In the genomic region with DNA sequence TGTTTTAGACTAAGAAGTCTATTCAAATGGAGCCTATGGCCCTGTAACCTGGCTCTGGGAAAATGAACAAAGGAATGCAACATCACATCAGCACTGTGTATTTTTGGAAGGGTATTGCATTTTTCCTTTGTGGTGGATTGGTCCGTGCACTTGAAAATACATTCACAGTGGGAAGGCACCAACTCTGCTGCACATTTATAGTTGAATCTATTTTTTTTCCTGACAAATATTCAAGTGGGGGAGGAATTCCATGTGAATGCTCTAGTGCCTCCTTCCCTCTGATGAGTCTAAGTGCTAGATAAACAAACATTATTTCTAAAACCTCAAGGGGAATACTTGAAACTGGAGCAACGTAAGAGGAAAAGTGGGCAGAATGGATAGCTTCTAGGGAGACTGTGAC, we compare ENCODE assay signal across 10 cellular contexts.
DNase-seq lines count a peak whose midpoint lies in the region; ATAC-seq and TF ChIP-seq lines count a peak whose summit lies in the region.
"Had no signal": no experiment of that assay in that cellular context is flagged by ENCODE, and none has a peak within 500 bp of the region (broad histone marks: within the 10 kb centered on the region; RNA-seq: fewer than 3 reads in every experiment).

No MANE protein-coding gene starts in this region.

- peaks cover 0 to 30% (median 7%) of the 10 kb centered on the region in 4 donors for H3K4me1 ChIP-seq in stomach

- H3K27me3 Mint-ChIP-seq in chondrocyte (ENCODE audit: low read depth) = no peaks in the 10 kb centered on the region
- H3K27me3 Mint-ChIP-seq in osteocyte (ENCODE audit: unreplicated experiment) = no peaks in the 10 kb centered on the region

- TF ChIP-seq CTCF in chondrocyte (IDR thresholded peaks at IDR 0.05) (peak; percentile 18), osteocyte (IDR thresholded peaks at IDR 0.05) (no peak), stomach (IDR thresholded peaks at IDR 0.05) (no peak)

- H3K27ac Mint-ChIP-seq in chondrocyte (ENCODE audit: unreplicated experiment) (peak overlapping the region; percentile 96), osteocyte (ENCODE audit: unreplicated experiment) (peak overlapping the region; percentile 85)

- DNase-seq in DMS153 (lab: John Stamatoyannopoulos, UW) (peak; percentile 28), M059J (ENCODE audit: low read depth) (peak; percentile 46), chondrocyte (ENCODE audit: low spot score) (no peak), osteocyte (ENCODE audit: extremely low spot score, unreplicated experiment) (no peak), stomach (no peak), NCI-H82 (lab: John Stamatoyannopoulos, UW) (no peak)
- DNase-seq: caudate nucleus, NCI-H526 had no signal

- WGBS in stomach, 5 donors = 51 to 68% (median 65%) methylated on average over 2 of the region's 2 CpGs

- H3K4me3 Mint-ChIP-seq in chondrocyte (ENCODE audit: unreplicated experiment) = peak overlapping the region; percentile 23
- H3K4me3 Mint-ChIP-seq in osteocyte (ENCODE audit: unreplicated experiment) = no peak overlapping the region

- ATAC-seq in GM19463 (IDR thresholded peaks at IDR 0.05; ENCODE audit: unreplicated experiment) = no peak
- no peak for ATAC-seq in GM19035 (IDR thresholded peaks at IDR 0.05; ENCODE audit: unreplicated experiment)

- no peaks in the 10 kb centered on the region for H3K27me3 ChIP-seq in stomach

- TF ChIP-seq EP300 in stomach (IDR thresholded peaks at IDR 0.05) = no peak

- peak overlapping the region in 1 of 5 donors; percentile 28 for H3K27ac ChIP-seq in stomach

- H3K36me3 ChIP-seq in stomach = no peaks in the 10 kb centered on the region

- TF ChIP-seq POLR2A in stomach (IDR thresholded peaks at IDR 0.05) = no peak

- H3K9me3 Mint-ChIP-seq in chondrocyte (ENCODE audit: low read depth) = no peaks in the 10 kb centered on the region
- no peaks in the 10 kb centered on the region for H3K9me3 Mint-ChIP-seq in osteocyte (ENCODE audit: unreplicated experiment)

- no peak overlapping the region for H3K4me3 ChIP-seq in stomach

- H3K9me3 ChIP-seq in stomach = no peaks in the 10 kb centered on the region

- intact Hi-C loops in stomach (cut with DNase I; ENCODE audit: low total_unique reads) = no loop called here

- H3K36me3 Mint-ChIP-seq in chondrocyte (ENCODE audit: low read depth) = no peaks in the 10 kb centered on the region
- peaks cover 2% of the 10 kb centered on the region for H3K36me3 Mint-ChIP-seq in osteocyte (ENCODE audit: unreplicated experiment)

- peaks cover 80% of the 10 kb centered on the region for H3K4me1 Mint-ChIP-seq in chondrocyte (ENCODE audit: low read depth)
- H3K4me1 Mint-ChIP-seq in osteocyte (ENCODE audit: unreplicated experiment) = peaks cover 72% of the 10 kb centered on the region

Comparison
In these comparisons a context has a peak if more than half of its experiments do, and no peak if none do; other contexts are left out.
1. DNase-seq: peak in DMS153 (single experiment) and M059J (single experiment); none in chondrocyte (single experiment), osteocyte (single experiment), stomach (single experiment) and NCI-H82 (single experiment).